In the genomic region with DNA sequence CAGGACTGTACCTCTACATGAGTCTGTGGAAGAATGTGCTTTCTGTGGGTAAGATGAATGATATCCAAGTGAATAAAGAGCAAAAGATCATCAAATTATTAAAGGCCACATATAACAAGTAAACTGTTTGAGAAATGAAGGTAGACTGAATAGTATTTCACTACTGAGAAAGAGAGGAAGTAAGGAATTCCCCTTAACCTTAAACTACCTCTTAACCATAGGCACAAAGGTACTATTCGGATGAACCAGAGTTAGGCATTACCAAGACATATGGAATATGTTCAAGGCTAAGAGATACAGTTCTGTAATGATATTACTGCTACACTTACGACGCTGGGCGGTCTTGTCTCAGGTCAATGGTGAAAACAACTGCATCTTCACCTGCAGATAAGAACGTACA, we compare ENCODE assay signal across 1 cellular context.
A peak's percentile ranks its signal among the peaks of the same experiment; 100 is the strongest.
TF ChIP-seq lines count a peak whose summit lies in the region.

No MANE protein-coding gene starts in this region.

TF ChIP-seq in GM12878, 131 proteins besides CTCF, POLR2A, EP300 and RAD21:
- TF ChIP-seq, protein P1, sequence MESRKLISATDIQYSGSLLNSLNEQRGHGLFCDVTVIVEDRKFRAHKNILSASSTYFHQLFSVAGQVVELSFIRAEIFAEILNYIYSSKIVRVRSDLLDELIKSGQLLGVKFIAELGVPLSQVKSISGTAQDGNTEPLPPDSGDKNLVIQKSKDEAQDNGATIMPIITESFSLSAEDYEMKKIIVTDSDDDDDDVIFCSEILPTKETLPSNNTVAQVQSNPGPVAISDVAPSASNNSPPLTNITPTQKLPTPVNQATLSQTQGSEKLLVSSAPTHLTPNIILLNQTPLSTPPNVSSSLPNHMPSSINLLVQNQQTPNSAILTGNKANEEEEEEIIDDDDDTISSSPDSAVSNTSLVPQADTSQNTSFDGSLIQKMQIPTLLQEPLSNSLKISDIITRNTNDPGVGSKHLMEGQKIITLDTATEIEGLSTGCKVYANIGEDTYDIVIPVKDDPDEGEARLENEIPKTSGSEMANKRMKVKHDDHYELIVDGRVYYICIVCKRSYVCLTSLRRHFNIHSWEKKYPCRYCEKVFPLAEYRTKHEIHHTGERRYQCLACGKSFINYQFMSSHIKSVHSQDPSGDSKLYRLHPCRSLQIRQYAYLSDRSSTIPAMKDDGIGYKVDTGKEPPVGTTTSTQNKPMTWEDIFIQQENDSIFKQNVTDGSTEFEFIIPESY (IDR thresholded peaks at IDR 0.05), result no peak
- TF ChIP-seq, protein P2, sequence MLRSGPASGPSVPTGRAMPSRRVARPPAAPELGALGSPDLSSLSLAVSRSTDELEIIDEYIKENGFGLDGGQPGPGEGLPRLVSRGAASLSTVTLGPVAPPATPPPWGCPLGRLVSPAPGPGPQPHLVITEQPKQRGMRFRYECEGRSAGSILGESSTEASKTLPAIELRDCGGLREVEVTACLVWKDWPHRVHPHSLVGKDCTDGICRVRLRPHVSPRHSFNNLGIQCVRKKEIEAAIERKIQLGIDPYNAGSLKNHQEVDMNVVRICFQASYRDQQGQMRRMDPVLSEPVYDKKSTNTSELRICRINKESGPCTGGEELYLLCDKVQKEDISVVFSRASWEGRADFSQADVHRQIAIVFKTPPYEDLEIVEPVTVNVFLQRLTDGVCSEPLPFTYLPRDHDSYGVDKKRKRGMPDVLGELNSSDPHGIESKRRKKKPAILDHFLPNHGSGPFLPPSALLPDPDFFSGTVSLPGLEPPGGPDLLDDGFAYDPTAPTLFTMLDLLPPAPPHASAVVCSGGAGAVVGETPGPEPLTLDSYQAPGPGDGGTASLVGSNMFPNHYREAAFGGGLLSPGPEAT (IDR thresholded peaks at IDR 0.05; ENCODE audit: low read depth), result 0 out of 2 replicates have a peak, but pooled peaks have one; percentile 31
- TF ChIP-seq ZSCAN29 (IDR thresholded peaks at IDR 0.05), result no peak
- peak; percentile 54; the same call in 1 of the 2 replicates for TF ChIP-seq SPI1 (IDR thresholded peaks at IDR 0.05; ENCODE audit: borderline replicate concordance, insufficient read depth, low read depth, low read length)
